ENCODE assay signal across 2 cellular contexts in genomic region chr18:77108821-77109692, GRCh38.
TF ChIP-seq lines count a peak whose summit lies in the region.

No MANE protein-coding gene starts in this region.

TF ChIP-seq in IMR-90, 13 proteins besides CTCF, POLR2A, EP300 and RAD21:
- TF ChIP-seq RFX5 (IDR thresholded peaks at IDR 0.05; ENCODE audit: low read depth, low read length) (no peak), RCOR1 (IDR thresholded peaks at IDR 0.05; ENCODE audit: insufficient replicate concordance, low read length) (no peak), CEBPB (IDR thresholded peaks at IDR 0.05; ENCODE audit: low read depth, low read length) (peak; percentile 53), USF2 (IDR thresholded peaks at IDR 0.05; ENCODE audit: low read depth, low read length) (no peak)
TF ChIP-seq in IMR-90: peak in this region for 1.

TF ChIP-seq in neural cell, 6 proteins besides CTCF, POLR2A, EP300 and RAD21:
- no peak for TF ChIP-seq SMC3 (conservative IDR thresholded peaks at IDR 0.05; ENCODE audit: poor library complexity)
- TF ChIP-seq REST (IDR thresholded peaks at IDR 0.05; ENCODE audit: borderline replicate concordance) = no peak
- no peak for TF ChIP-seq MXI1 (conservative IDR thresholded peaks at IDR 0.05; ENCODE audit: poor library complexity, severe bottlenecking)
- TF ChIP-seq POLR2AphosphoS5 (IDR thresholded peaks at IDR 0.05) = no peak
- no peak for TF ChIP-seq TAF1 (IDR thresholded peaks at IDR 0.05; ENCODE audit: low read depth)
- TF ChIP-seq EZH2 (IDR thresholded peaks at IDR 0.05; ENCODE audit: borderline replicate concordance, insufficient read depth, low read length, poor library complexity, severe bottlenecking) = no peak
